16 cellular contexts compared by ENCODE assay signal in the genomic region with DNA sequence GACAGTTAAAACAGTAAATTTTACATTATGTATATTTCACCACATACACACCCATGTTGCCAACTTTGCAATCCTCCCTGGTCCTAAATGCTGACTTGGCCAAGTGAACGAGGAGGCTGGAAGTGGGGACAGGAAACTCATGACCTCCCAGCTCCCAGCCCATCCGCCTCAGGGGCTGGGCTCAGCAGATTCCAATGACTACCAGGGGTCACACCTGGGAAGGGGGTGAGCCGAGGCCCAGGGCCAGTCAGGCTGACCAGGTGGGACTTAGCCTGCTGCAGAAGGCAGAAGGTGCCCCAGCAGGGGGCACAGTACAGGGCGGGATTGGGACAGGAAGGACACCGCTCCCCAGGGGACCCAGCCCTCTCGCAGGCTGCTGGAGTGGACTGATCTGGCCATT. TPM values are rescaled to one million over a fixed set of nuclear protein-coding genes. Genes with fewer than 3 reads are reported as not detected.
DNase-seq lines count a peak whose midpoint lies in the region; ATAC-seq lines count a peak whose summit lies in the region.
"Had no signal": no experiment of that assay in that cellular context is flagged by ENCODE, and none has a peak within 500 bp of the region (broad histone marks: within the 10 kb centered on the region; RNA-seq: fewer than 3 reads in every experiment).

No MANE protein-coding gene starts in this region.

- H3K4me3 ChIP-seq in subcutaneous abdominal adipose tissue (ENCODE audit: low read depth in 1 of 5, low read length in 5 of 5), result peak overlapping the region in 3 of 5 donors; percentile 24 to 54 (median 28)
- H3K4me3 ChIP-seq: lung had no signal

- H3K9ac ChIP-seq in subcutaneous abdominal adipose tissue (ENCODE audit: low read length in 5 of 5), result peak overlapping the region in 1 of 5 donors; percentile 33

- no peak overlapping the region for H3K27ac Mint-ChIP-seq in activated CD8-positive, alpha-beta memory T cell treated with anti-CD3 and anti-CD28 coated beads, Interleukin-2, amount 10 ng/mL, durations not matched to agents 7 days and 5 days
- H3K27ac Mint-ChIP-seq: CD8-positive, alpha-beta memory T cell; natural killer cell treated with Interleukin-12 subunit alpha and Interleukin-12 subunit beta and Interleukin-15 and Interleukin-18, amount 100 ng/mL, for 72 hours; type B pancreatic cell had no signal

- intact Hi-C loops in left cardiac atrium (cut with DNase I), result loop anchor here (2.0 kb wide), 1 partner anchor 33 kb away; no protein-coding TSS in a partner anchor

- no peaks in the 10 kb centered on the region for H3K9me3 Mint-ChIP-seq in activated CD8-positive, alpha-beta memory T cell treated with anti-CD3 and anti-CD28 coated beads, Interleukin-2, amount 10 ng/mL, durations not matched to agents 7 days and 5 days (ENCODE audit: low read depth)
- H3K9me3 Mint-ChIP-seq: CD8-positive, alpha-beta memory T cell; natural killer cell treated with Interleukin-12 subunit alpha and Interleukin-12 subunit beta and Interleukin-15 and Interleukin-18, amount 100 ng/mL, for 72 hours; type B pancreatic cell had no signal

- peaks cover 0 to 8% (median 0%) of the 10 kb centered on the region in 5 donors for H3K36me3 ChIP-seq in subcutaneous abdominal adipose tissue (ENCODE audit: control insufficient read depth in 5 of 5, insufficient read depth in 5 of 5, low read length in 5 of 5)

- H3K4me1 Mint-ChIP-seq in activated CD8-positive, alpha-beta memory T cell treated with anti-CD3 and anti-CD28 coated beads, Interleukin-2, amount 10 ng/mL, durations not matched to agents 7 days and 5 days, result peaks cover 6% of the 10 kb centered on the region

- peaks cover 0 to 64% (median 36%) of the 10 kb centered on the region in 5 donors for H3K4me1 ChIP-seq in subcutaneous abdominal adipose tissue (ENCODE audit: control insufficient read depth in 5 of 5, insufficient read depth in 5 of 5, low read length in 5 of 5)

- DNase-seq in activated CD8-positive, alpha-beta memory T cell treated with anti-CD3 and anti-CD28 coated beads, Interleukin-2, amount 10 ng/mL, durations not matched to agents 7 days and 5 days, result no peak
- DNase-seq in activated CD8-positive, alpha-beta memory T cell treated with anti-CD3 and anti-CD28 coated beads, Interleukin-2, amount 50 U/mL, for 4 hours, result no peak
- no peak for DNase-seq in left cardiac atrium
- no peak for DNase-seq in A172 (ENCODE audit: low spot score)
- no peak for DNase-seq in cerebellar cortex (ENCODE audit: low spot score)
- DNase-seq: CD8-positive, alpha-beta memory T cell; dorsolateral prefrontal cortex; NCI-H1694 treated with DMSO at 0.1 percent for 48 hours; NCI-H446 treated with DMSO at 0.1 percent for 48 hours; OCI-M1; stimulated activated CD4-positive, alpha-beta T cell treated with anti-CD3 and anti-CD28 coated beads, Interleukin-2, amount 100 ng/mL, for 48 hours had no signal

- no peak overlapping the region for H3K27ac ChIP-seq in subcutaneous abdominal adipose tissue (ENCODE audit: low read depth, low read length)

- peak; percentile 31 for ATAC-seq in activated CD8-positive, alpha-beta memory T cell treated with anti-CD3 and anti-CD28 coated beads, Interleukin-2, amount 10 ng/mL, durations not matched to agents 7 days and 5 days
- ATAC-seq in left cardiac atrium, result peak; percentile 13 to 28

- H3K27me3 ChIP-seq in subcutaneous abdominal adipose tissue (ENCODE audit: control insufficient read depth in 5 of 5, insufficient read depth in 4 of 5, low read length in 5 of 5), result no peaks in the 10 kb centered on the region
- H3K27me3 ChIP-seq: dorsolateral prefrontal cortex had no signal

- H3K9me3 ChIP-seq in subcutaneous abdominal adipose tissue (ENCODE audit: control insufficient read depth in 5 of 5, low read length in 5 of 5), result no peaks in the 10 kb centered on the region

- H3K27me3 Mint-ChIP-seq in activated CD8-positive, alpha-beta memory T cell treated with anti-CD3 and anti-CD28 coated beads, Interleukin-2, amount 10 ng/mL, durations not matched to agents 7 days and 5 days, result peaks cover 8% of the 10 kb centered on the region

- CTCF ChIA-PET in activated CD8-positive, alpha-beta memory T cell treated with anti-CD3 and anti-CD28 coated beads, Interleukin-2, amount 10 ng/mL, durations not matched to agents 7 days and 5 days (lab: Charles Lee), result interaction anchor here (1.0 to 5.3 kb wide), 26 partner anchors 10 to 152 kb away, joined by 3 to 122 read pairs (median 6); a partner anchor contains a TSS

- no peaks in the 10 kb centered on the region for H3K36me3 Mint-ChIP-seq in activated CD8-positive, alpha-beta memory T cell treated with anti-CD3 and anti-CD28 coated beads, Interleukin-2, amount 10 ng/mL, durations not matched to agents 7 days and 5 days
- H3K36me3 Mint-ChIP-seq: CD8-positive, alpha-beta memory T cell; natural killer cell treated with Interleukin-12 subunit alpha and Interleukin-12 subunit beta and Interleukin-15 and Interleukin-18, amount 100 ng/mL, for 72 hours; type B pancreatic cell had no signal

- no peak overlapping the region for H3K4me3 Mint-ChIP-seq in activated CD8-positive, alpha-beta memory T cell treated with anti-CD3 and anti-CD28 coated beads, Interleukin-2, amount 10 ng/mL, durations not matched to agents 7 days and 5 days
- H3K4me3 Mint-ChIP-seq: CD8-positive, alpha-beta memory T cell; natural killer cell treated with Interleukin-12 subunit alpha and Interleukin-12 subunit beta and Interleukin-15 and Interleukin-18, amount 100 ng/mL, for 72 hours; type B pancreatic cell had no signal

RNA-seq across cellular contexts. Expression of a gene that starts 2.4 kb away (rescaled TPM):
- total RNA-seq in activated CD8-positive, alpha-beta memory T cell treated with anti-CD3 and anti-CD28 coated beads, Interleukin-2, amount 10 ng/mL, durations not matched to agents 7 days and 5 days, result not detected
- total RNA-seq in left cardiac atrium, result 10 to 100 TPM; 12.4 to 23.9 TPM
- 0.07 TPM in 1 of 2 replicates, not detected in the other for total RNA-seq in A172 (2014; rRNA removed; shearing (Covaris generic))
- total RNA-seq: activated CD8-positive, alpha-beta memory T cell treated with anti-CD3 and anti-CD28 coated beads for 36 hours had no signal

RNA-seq across cellular contexts. Expression of a gene that starts 22.5 kb away (rescaled TPM):
- total RNA-seq in activated CD8-positive, alpha-beta memory T cell treated with anti-CD3 and anti-CD28 coated beads, Interleukin-2, amount 10 ng/mL, durations not matched to agents 7 days and 5 days, result not detected
- total RNA-seq in left cardiac atrium, result 10 to 100 TPM; 15.7 to 19.3 TPM
- not detected in 2 replicates for total RNA-seq in A172 (2014; rRNA removed; shearing (Covaris generic))
- total RNA-seq: activated CD8-positive, alpha-beta memory T cell treated with anti-CD3 and anti-CD28 coated beads for 36 hours; CD8-positive, alpha-beta memory T cell; natural killer cell treated with Interleukin-12 subunit alpha and Interleukin-12 subunit beta and Interleukin-15 and Interleukin-18, amount 100 ng/mL, for 72 hours had no signal

RNA-seq across cellular contexts. Expression of a gene that starts 28.2 kb away (rescaled TPM):
- total RNA-seq in activated CD8-positive, alpha-beta memory T cell treated with anti-CD3 and anti-CD28 coated beads, Interleukin-2, amount 10 ng/mL, durations not matched to agents 7 days and 5 days, result not detected
- 10 to 100 TPM in 1 of 2 donors, 1 to 10 TPM in 1; 9.9 to 18.5 TPM for total RNA-seq in left cardiac atrium
- total RNA-seq in A172 (2014; rRNA removed; shearing (Covaris generic)), result not detected in 2 replicates
- total RNA-seq: activated CD8-positive, alpha-beta memory T cell treated with anti-CD3 and anti-CD28 coated beads for 36 hours; CD8-positive, alpha-beta memory T cell; natural killer cell treated with Interleukin-12 subunit alpha and Interleukin-12 subunit beta and Interleukin-15 and Interleukin-18, amount 100 ng/mL, for 72 hours had no signal

RNA-seq across cellular contexts. Expression of a gene that starts 46.8 kb away (rescaled TPM):
- not detected for total RNA-seq in activated CD8-positive, alpha-beta memory T cell treated with anti-CD3 and anti-CD28 coated beads, Interleukin-2, amount 10 ng/mL, durations not matched to agents 7 days and 5 days
- not detected for total RNA-seq in left cardiac atrium
- not detected in 2 replicates for total RNA-seq in A172 (2014; rRNA removed; shearing (Covaris generic))
- total RNA-seq: activated CD8-positive, alpha-beta memory T cell treated with anti-CD3 and anti-CD28 coated beads for 36 hours; CD8-positive, alpha-beta memory T cell; lung; natural killer cell treated with Interleukin-12 subunit alpha and Interleukin-12 subunit beta and Interleukin-15 and Interleukin-18, amount 100 ng/mL, for 72 hours had no signal

RNA-seq across cellular contexts. Expression of a gene that starts 57.5 kb away (rescaled TPM):
- 10 to 100 TPM; 32.5 to 37.0 TPM for total RNA-seq in activated CD8-positive, alpha-beta memory T cell treated with anti-CD3 and anti-CD28 coated beads, Interleukin-2, amount 10 ng/mL, durations not matched to agents 7 days and 5 days
- total RNA-seq in left cardiac atrium, result 10 to 100 TPM; 17.2 to 23.2 TPM
- 108 and 110 TPM in 2 replicates for total RNA-seq in A172 (2014; rRNA removed; shearing (Covaris generic))

Comparison
In these comparisons a context has a peak if more than half of its experiments do, and no peak if none do; other contexts are left out.
1. RNA of a gene that starts 2.4 kb away (total RNA-seq): 12.4 to 23.9 TPM in left cardiac atrium; not detected in activated CD8-positive, alpha-beta memory T cell treated with anti-CD3 and anti-CD28 coated beads, Interleukin-2, amount 10 ng/mL, durations not matched to agents 7 days and 5 days and 0.07 TPM in A172; every median in the first group is over 10 times any median in the second.
2. RNA of a gene that starts 22.5 kb away (total RNA-seq): 15.7 to 19.3 TPM in left cardiac atrium; not detected in activated CD8-positive, alpha-beta memory T cell treated with anti-CD3 and anti-CD28 coated beads, Interleukin-2, amount 10 ng/mL, durations not matched to agents 7 days and 5 days and not detected in A172; every median in the first group is over 10 times any median in the second.
3. RNA of a gene that starts 28.2 kb away (total RNA-seq): 9.9 to 18.5 TPM in left cardiac atrium; not detected in activated CD8-positive, alpha-beta memory T cell treated with anti-CD3 and anti-CD28 coated beads, Interleukin-2, amount 10 ng/mL, durations not matched to agents 7 days and 5 days and not detected in A172; every median in the first group is over 10 times any median in the second.